ENCODE assay signal across 17 cellular contexts in genomic region chr13:61795580-61795979, GRCh38.
"Had no signal": no experiment of that assay in that cellular context is flagged by ENCODE, and none has a peak within 500 bp of the region (broad histone marks: within the 10 kb centered on the region; RNA-seq: fewer than 3 reads in every experiment).

No MANE protein-coding gene starts in this region.

- H3K4me1 ChIP-seq: vagina had no signal

- ATAC-seq: activated CD8-positive, alpha-beta T cell treated with anti-CD3 and anti-CD28 coated beads for 36 hours; activated T-helper 17 cell treated with anti-CD3 and anti-CD28 coated beads, Interleukin-2, amount 50 U/mL, for 72 hours; stimulated activated naive CD8-positive, alpha-beta T cell treated with anti-CD3 and anti-CD28 coated beads, Interleukin-15, amount 100 ng/mL, for 72 hours had no signal

- H3K27ac ChIP-seq: vagina had no signal

- H3K36me3 ChIP-seq: vagina had no signal

- DNase-seq: activated CD4-positive, alpha-beta T cell treated with anti-CD3 and anti-CD28 coated beads, Interleukin-2, amount 10 ng/mL, durations not matched to agents 24 days and 14 days; activated CD8-positive, alpha-beta T cell treated with anti-CD3 and anti-CD28 coated beads for 36 hours; activated naive CD4-positive, alpha-beta T cell; activated naive CD8-positive, alpha-beta T cell treated with anti-CD3 and anti-CD28 coated beads for 36 hours; activated T-cell treated with anti-CD3 and anti-CD28 coated beads, Interleukin-2, amount 50 U/mL, for 1 hour; amniotic stem cell; cortex of kidney; hippocampal formation; left cardiac atrium; nephron progenitor cell; occipital lobe; small intestine; stimulated activated CD4-positive, alpha-beta T cell treated with anti-CD3 and anti-CD28 coated beads, Interleukin-4, amount 100 ng/mL, for 1 hour; stimulated activated naive CD8-positive, alpha-beta T cell treated with anti-CD3 and anti-CD28 coated beads, Interleukin-15, amount 100 ng/mL, for 72 hours; trophoblast cell had no signal

- H3K9me3 ChIP-seq: vagina had no signal

- H3K27me3 ChIP-seq: vagina had no signal

- H3K4me3 ChIP-seq: vagina had no signal
